Comparison of ENCODE assay signal across 13 cellular contexts in the genomic region with DNA sequence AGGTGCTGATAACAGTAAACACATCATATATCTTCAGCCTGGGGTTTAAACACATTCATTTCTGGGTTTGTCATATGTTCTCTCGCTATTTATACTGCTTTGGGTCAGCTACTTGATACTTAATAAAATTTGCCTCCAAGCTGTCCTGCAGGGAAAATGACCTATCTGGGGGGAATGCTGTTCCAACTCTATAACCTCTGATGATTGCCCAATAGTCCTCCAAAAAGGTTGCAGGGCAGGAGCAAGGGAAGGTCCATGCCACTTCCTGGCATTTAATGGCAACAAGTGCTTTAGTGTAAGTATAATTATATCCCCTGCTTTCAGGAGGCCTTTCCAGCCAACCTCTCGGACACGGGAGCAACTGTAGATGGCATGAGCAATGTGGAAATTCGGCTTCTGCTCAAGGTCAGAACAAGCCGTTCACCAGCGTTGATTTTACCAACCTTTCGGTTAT.
DNase-seq lines count a peak whose midpoint lies in the region; ATAC-seq and TF ChIP-seq lines count a peak whose summit lies in the region.
"Had no signal": no experiment of that assay in that cellular context is flagged by ENCODE, and none has a peak within 500 bp of the region (broad histone marks: within the 10 kb centered on the region; RNA-seq: fewer than 3 reads in every experiment).

No MANE protein-coding gene starts in this region.

- no peaks in the 10 kb centered on the region for H3K27me3 ChIP-seq in RWPE2 (ENCODE audit: insufficient read depth, poor library complexity, severe bottlenecking)
- no peaks in the 10 kb centered on the region for H3K27me3 ChIP-seq in lower lobe of right lung (ENCODE audit: low read depth)
- no peaks in the 10 kb centered on the region for H3K27me3 ChIP-seq in stomach

- H3K9me3 ChIP-seq in RWPE2 (ENCODE audit: severe bottlenecking) (no peaks in the 10 kb centered on the region), lower lobe of right lung (no peaks in the 10 kb centered on the region), stomach (no peaks in the 10 kb centered on the region)

- H3K27me3 Mint-ChIP-seq in activated CD8-positive, alpha-beta memory T cell treated with anti-CD3 and anti-CD28 coated beads, Interleukin-2, amount 10 ng/mL, durations not matched to agents 7 days and 5 days, result no peaks in the 10 kb centered on the region
- H3K27me3 Mint-ChIP-seq: brain, naive B cell had no signal

- no peak overlapping the region for H3K4me3 Mint-ChIP-seq in activated CD8-positive, alpha-beta memory T cell treated with anti-CD3 and anti-CD28 coated beads, Interleukin-2, amount 10 ng/mL, durations not matched to agents 7 days and 5 days
- H3K4me3 Mint-ChIP-seq: brain had no signal

- CTCF ChIA-PET in activated CD8-positive, alpha-beta memory T cell treated with anti-CD3 and anti-CD28 coated beads, Interleukin-2, amount 10 ng/mL, durations not matched to agents 7 days and 5 days (lab: Charles Lee), result no interaction called here

- H3K9me3 Mint-ChIP-seq in activated CD8-positive, alpha-beta memory T cell treated with anti-CD3 and anti-CD28 coated beads, Interleukin-2, amount 10 ng/mL, durations not matched to agents 7 days and 5 days (ENCODE audit: low read depth), result no peaks in the 10 kb centered on the region
- H3K9me3 Mint-ChIP-seq: brain, naive B cell had no signal

- H3K4me1 ChIP-seq in RWPE2 (ENCODE audit: insufficient read depth, poor library complexity, severe bottlenecking) (peaks cover 25% of the 10 kb centered on the region), lower lobe of right lung (peaks cover 29% of the 10 kb centered on the region), stomach (peaks cover 5 to 18% (median 17%) of the 10 kb centered on the region in 4 donors)

- H3K27ac ChIP-seq in RWPE2 (ENCODE audit: poor library complexity, severe bottlenecking) (peak overlapping the region; percentile 58), lower lobe of right lung (peak overlapping the region; percentile 71), stomach (peak overlapping the region in 4 of 5 donors; percentile 35 to 87 (median 68))
- H3K27ac ChIP-seq: WERI-Rb-1 had no signal

- 79 to 93% (median 91%) methylated on average over 7 of the region's 7 CpGs for WGBS in stomach, 5 donors

- no peak for TF ChIP-seq CTCF in RWPE2 (IDR thresholded peaks at IDR 0.05; ENCODE audit: poor library complexity, severe bottlenecking)
- no peak for TF ChIP-seq CTCF in fibroblast of villous mesenchyme (IDR thresholded peaks at IDR 0.05; ENCODE audit: insufficient read depth, low read depth, low read length)
- no peak for TF ChIP-seq CTCF in lower lobe of right lung (IDR thresholded peaks at IDR 0.05)
- TF ChIP-seq CTCF in stomach (IDR thresholded peaks at IDR 0.05), result no peak

- no peak for TF ChIP-seq POLR2A in stomach (IDR thresholded peaks at IDR 0.05)

- H3K36me3 ChIP-seq in RWPE2 (ENCODE audit: low read depth) (no peaks in the 10 kb centered on the region), lower lobe of right lung (no peaks in the 10 kb centered on the region), stomach (no peaks in the 10 kb centered on the region)
- H3K36me3 ChIP-seq: WERI-Rb-1 had no signal

- ATAC-seq in RWPE2 (ENCODE audit: low read depth) (no peak), lower lobe of right lung (peak; percentile 19 to 51), GM21723 (IDR thresholded peaks at IDR 0.05; ENCODE audit: unreplicated experiment) (no peak), GM21360 (IDR thresholded peaks at IDR 0.05; ENCODE audit: unreplicated experiment) (no peak)
- ATAC-seq in activated CD8-positive, alpha-beta memory T cell treated with anti-CD3 and anti-CD28 coated beads, Interleukin-2, amount 10 ng/mL, durations not matched to agents 7 days and 5 days, result no peak

- no peak for DNase-seq in RWPE2 (ENCODE audit: low spot score)
- peak; percentile 64 for DNase-seq in fibroblast of villous mesenchyme (ENCODE audit: low read depth)
- DNase-seq in lower lobe of right lung, result no peak
- no peak for DNase-seq in stomach
- no peak for DNase-seq in KG1 (lab: John Stamatoyannopoulos, UW)
- no peak for DNase-seq in activated CD8-positive, alpha-beta memory T cell treated with anti-CD3 and anti-CD28 coated beads, Interleukin-2, amount 10 ng/mL, durations not matched to agents 7 days and 5 days
- DNase-seq: effector memory CD4-positive, alpha-beta T cell; naive B cell; stimulated activated naive CD4-positive, alpha-beta T cell treated with Interleukin-2 at 50 U/mL for 16 hours; WERI-Rb-1 had no signal

- H3K27ac Mint-ChIP-seq in activated CD8-positive, alpha-beta memory T cell treated with anti-CD3 and anti-CD28 coated beads, Interleukin-2, amount 10 ng/mL, durations not matched to agents 7 days and 5 days, result no peak overlapping the region

- H3K4me1 Mint-ChIP-seq in activated CD8-positive, alpha-beta memory T cell treated with anti-CD3 and anti-CD28 coated beads, Interleukin-2, amount 10 ng/mL, durations not matched to agents 7 days and 5 days, result no peaks in the 10 kb centered on the region

- TF ChIP-seq EP300 in stomach (IDR thresholded peaks at IDR 0.05), result no peak

- intact Hi-C loops in lower lobe of right lung (cut with DNase I) (no loop called here), stomach (cut with DNase I; ENCODE audit: low total_unique reads) (no loop called here)

- no peaks in the 10 kb centered on the region for H3K36me3 Mint-ChIP-seq in activated CD8-positive, alpha-beta memory T cell treated with anti-CD3 and anti-CD28 coated beads, Interleukin-2, amount 10 ng/mL, durations not matched to agents 7 days and 5 days
- H3K36me3 Mint-ChIP-seq: brain had no signal

- H3K4me3 ChIP-seq in RWPE2 (ENCODE audit: severe bottlenecking) (no peak overlapping the region), fibroblast of villous mesenchyme (ENCODE audit: low read depth, low read length) (no peak overlapping the region), lower lobe of right lung (no peak overlapping the region), stomach (no peak overlapping the region)

Comparison
In these comparisons a context has a peak if more than half of its experiments do, and no peak if none do; other contexts are left out.
1. ATAC-seq: peak in lower lobe of right lung (2 of 2); none in RWPE2 (single experiment), GM21723 (single experiment), GM21360 (single experiment) and activated CD8-positive, alpha-beta memory T cell treated with anti-CD3 and anti-CD28 coated beads, Interleukin-2, amount 10 ng/mL, durations not matched to agents 7 days and 5 days (single experiment).
2. Peak in every context shown above with its lines, with median percentiles within 50 percentile points of each other: H3K27ac ChIP-seq.